In the genomic region with DNA sequence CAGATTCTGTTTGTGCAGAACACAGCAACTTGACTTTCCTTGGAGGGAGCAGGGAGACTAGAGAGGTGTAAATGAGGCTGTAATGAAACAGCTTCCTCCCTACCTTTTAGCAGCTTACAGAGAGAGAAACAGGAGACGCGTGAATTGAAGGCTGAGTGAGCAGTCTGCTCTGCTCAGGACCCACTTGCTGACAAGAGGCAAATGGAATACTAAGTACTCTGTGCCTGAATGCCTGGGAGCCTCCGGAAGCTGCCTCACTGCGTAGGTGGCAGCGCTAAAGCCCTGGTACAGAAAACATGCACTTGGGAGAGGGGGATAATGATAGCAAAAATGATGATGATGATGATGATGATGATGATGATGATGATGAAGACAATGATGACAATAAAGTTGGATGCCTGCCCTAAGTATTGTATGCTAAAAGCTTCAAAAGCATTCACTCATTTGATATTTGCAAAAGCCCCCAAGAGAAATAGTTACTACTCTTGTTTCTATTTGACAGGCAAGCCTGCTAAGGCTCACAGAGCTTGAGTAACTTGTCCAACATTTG, we compare ENCODE assay signal across 17 cellular contexts.
DNase-seq lines count a peak whose midpoint lies in the region; ATAC-seq, FAIRE-seq and TF ChIP-seq lines count a peak whose summit lies in the region.
"Had no signal": no experiment of that assay in that cellular context is flagged by ENCODE, and none has a peak within 500 bp of the region (broad histone marks: within the 10 kb centered on the region; RNA-seq: fewer than 3 reads in every experiment).

No MANE protein-coding gene starts in this region.

- H4K8ac ChIP-seq in mesendoderm (ENCODE audit: low read depth, low read length): no peak overlapping the region

- H3K27ac ChIP-seq in astrocyte (ENCODE audit: low read depth, low read length): no peak overlapping the region
- no peak overlapping the region for H3K27ac ChIP-seq in coronary artery
- no peak overlapping the region for H3K27ac ChIP-seq in mesendoderm (ENCODE audit: low read depth, low read length)
- H3K27ac ChIP-seq: HL-60 had no signal

- H3K27me3 ChIP-seq in astrocyte (ENCODE audit: insufficient read depth, low read length) (no peaks in the 10 kb centered on the region), mesendoderm (ENCODE audit: insufficient read depth, low read length, poor library complexity) (no peaks in the 10 kb centered on the region)

- no peak overlapping the region for H3K9ac ChIP-seq in astrocyte (ENCODE audit: low read length)
- no peak overlapping the region for H3K9ac ChIP-seq in mesendoderm (ENCODE audit: low read length)

- H3K4me1 Mint-ChIP-seq in astrocyte (ENCODE audit: low read depth, unreplicated experiment): no peaks in the 10 kb centered on the region
- H3K4me1 Mint-ChIP-seq: B cell had no signal

- H3K9me3 Mint-ChIP-seq in astrocyte (ENCODE audit: unreplicated experiment): no peaks in the 10 kb centered on the region
- H3K9me3 Mint-ChIP-seq: CD4-positive, alpha-beta T cell; GM23338 had no signal

- no peak overlapping the region for H2BK15ac ChIP-seq in mesendoderm (replicated peaks; ENCODE audit: low read depth)

- no CpG with 5 or more reads among the region's 5 CpGs for WGBS in mesendoderm (ENCODE audit: extremely low coverage, insufficient coverage, low lambda C conversion rate)

- H3K79me1 ChIP-seq in mesendoderm (ENCODE audit: low read length): no peaks in the 10 kb centered on the region

- H3K79me2 ChIP-seq in astrocyte (ENCODE audit: insufficient read depth, low read length) (no peaks in the 10 kb centered on the region), mesendoderm (ENCODE audit: control insufficient read depth, insufficient read depth, low read length) (no peaks in the 10 kb centered on the region)

- peak overlapping the region; percentile 60 for H2AFZ ChIP-seq in astrocyte (ENCODE audit: low read depth, low read length)
- H2AFZ ChIP-seq: GM23338 had no signal

- H2BK5ac ChIP-seq in mesendoderm (ENCODE audit: low read length): no peak overlapping the region

- H3K4ac ChIP-seq in mesendoderm (ENCODE audit: low read depth, low read length): no peak overlapping the region

- in situ Hi-C loops in G401 (cut with HindIII; ENCODE audit: low sequenced_read_pairs): no loop called here

- ATAC-seq in HG03139 (IDR thresholded peaks at IDR 0.05; ENCODE audit: unreplicated experiment) (no peak), GM21528 (IDR thresholded peaks at IDR 0.05; ENCODE audit: low FRiP score, unreplicated experiment) (no peak)
- ATAC-seq: GM23338 had no signal

- DNase-seq in G401 (ENCODE audit: low spot score) (peak; percentile 33), astrocyte (ENCODE audit: low read depth) (peak; percentile 31), coronary artery (ENCODE audit: low spot score) (peak; percentile 33), mesendoderm (peak; percentile 18), NCI-H146 (lab: John Stamatoyannopoulos, UW) (no peak), Kasumi-1 (lab: John Stamatoyannopoulos, UW) (no peak)
- DNase-seq: ACHN; Calu3; CD4-positive, alpha-beta T cell; DMS 273 treated with DMSO at 0.1 percent for 48 hours; H7 had no signal

- no peak overlapping the region for H3K27ac Mint-ChIP-seq in astrocyte (ENCODE audit: unreplicated experiment)
- H3K27ac Mint-ChIP-seq: B cell; CD4-positive, alpha-beta T cell; GM23338 had no signal

- H3K36me3 ChIP-seq in astrocyte (ENCODE audit: insufficient read depth, low read length): no peaks in the 10 kb centered on the region
- no peaks in the 10 kb centered on the region for H3K36me3 ChIP-seq in mesendoderm (ENCODE audit: control insufficient read depth, insufficient read depth, low read length)

- H2AK5ac ChIP-seq in mesendoderm (ENCODE audit: low read length): no peak overlapping the region

- no peaks in the 10 kb centered on the region for H3K36me3 Mint-ChIP-seq in astrocyte (ENCODE audit: low read depth, unreplicated experiment)

- H3K4me1 ChIP-seq in astrocyte (ENCODE audit: insufficient read depth, low read length) (no peaks in the 10 kb centered on the region), mesendoderm (ENCODE audit: control insufficient read depth, low read depth, low read length) (no peaks in the 10 kb centered on the region)

- H4K5ac ChIP-seq in mesendoderm (ENCODE audit: low read length): no peak overlapping the region

- H3K4me2 ChIP-seq in astrocyte (ENCODE audit: low read length) (no peak overlapping the region), mesendoderm (ENCODE audit: low read length) (no peak overlapping the region)
- H3K4me2 ChIP-seq: GM23338 had no signal

- no peak overlapping the region for H2BK120ac ChIP-seq in mesendoderm (ENCODE audit: low read depth, low read length)

- H3K4me3 ChIP-seq in astrocyte (ENCODE audit: insufficient read depth, low read depth, low read length) (no peak overlapping the region), coronary artery (no peak overlapping the region), mesendoderm (ENCODE audit: low read length) (no peak overlapping the region)
- H3K4me3 ChIP-seq: GM23338 had no signal

- FAIRE-seq in astrocyte (lab: Jason Lieb, UNC): no peak
- FAIRE-seq: GM12891 had no signal

- no peaks in the 10 kb centered on the region for H3K9me3 ChIP-seq in astrocyte (ENCODE audit: insufficient read depth, low read depth, low read length)

- no peak overlapping the region for H3K56ac ChIP-seq in mesendoderm (ENCODE audit: low read length)

- TF ChIP-seq CTCF in astrocyte (IDR thresholded peaks at IDR 0.05; ENCODE audit: insufficient read depth, low read depth, low read length): no peak
- TF ChIP-seq CTCF in coronary artery (IDR thresholded peaks at IDR 0.05): no peak

- H3K27me3 Mint-ChIP-seq in astrocyte (ENCODE audit: low read depth, unreplicated experiment): peaks cover 2% of the 10 kb centered on the region
- H3K27me3 Mint-ChIP-seq: B cell had no signal

- no peak overlapping the region for H3K18ac ChIP-seq in mesendoderm (ENCODE audit: low read length)

- no peak overlapping the region for H3K4me3 Mint-ChIP-seq in astrocyte (ENCODE audit: unreplicated experiment)
- H3K4me3 Mint-ChIP-seq: B cell; CD4-positive, alpha-beta T cell; GM23338 had no signal

- H4K20me1 ChIP-seq in astrocyte (ENCODE audit: insufficient read depth, low read length): no peaks in the 10 kb centered on the region

- H3K23ac ChIP-seq in mesendoderm (ENCODE audit: low read length): no peak overlapping the region

Comparison
In these comparisons a context has a peak if more than half of its experiments do, and no peak if none do; other contexts are left out.
1. DNase-seq: peak in G401 (single experiment), astrocyte (single experiment), coronary artery (single experiment) and mesendoderm (single experiment); none in NCI-H146 (single experiment) and Kasumi-1 (0 of 2).